Comparison of ENCODE assay signal across 23 cellular contexts in the genomic region with DNA sequence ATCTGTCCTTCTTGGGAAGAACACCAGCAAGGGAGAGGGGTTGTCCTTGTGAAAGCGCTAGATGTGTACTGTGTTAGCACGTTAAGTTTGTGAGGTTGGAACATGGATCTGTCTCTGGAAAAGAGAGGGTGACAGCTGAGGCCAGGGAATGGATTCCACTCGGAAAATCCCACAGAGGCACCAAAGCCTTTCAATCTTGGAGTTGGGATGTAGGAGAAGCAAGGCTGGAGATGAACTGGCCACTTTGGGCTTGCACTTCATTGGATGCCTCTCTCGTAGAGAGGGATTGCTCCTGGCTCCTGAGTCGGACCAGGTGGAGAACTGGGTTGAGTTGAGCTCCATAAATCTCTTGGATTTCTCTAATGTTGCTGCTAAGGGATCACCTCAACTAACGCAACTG.
A peak's percentile ranks its signal among the peaks of the same experiment; 100 is the strongest.
DNase-seq lines count a peak whose midpoint lies in the region; FAIRE-seq and TF ChIP-seq lines count a peak whose summit lies in the region.
"Had no signal": no experiment of that assay in that cellular context is flagged by ENCODE, and none has a peak within 500 bp of the region (broad histone marks: within the 10 kb centered on the region; RNA-seq: fewer than 3 reads in every experiment).

No MANE protein-coding gene starts in this region.

- TF ChIP-seq CTCF in colonic mucosa (IDR thresholded peaks at IDR 0.05) (no peak), osteocyte (IDR thresholded peaks at IDR 0.05) (no peak)

- peaks cover 3% of the 10 kb centered on the region for H3K4me1 Mint-ChIP-seq in activated CD4-positive, alpha-beta T cell treated with anti-CD3 and anti-CD28 coated beads, Interleukin-2, amount 10 ng/mL, durations not matched to agents 7 days and 5 days
- peaks cover 3% of the 10 kb centered on the region for H3K4me1 Mint-ChIP-seq in activated CD4-positive, alpha-beta T cell treated with anti-CD3 and anti-CD28 coated beads, Interleukin-2, amount 10 ng/mL, durations not matched to agents 24 days and 14 days
- H3K4me1 Mint-ChIP-seq in osteocyte (ENCODE audit: unreplicated experiment): no peaks in the 10 kb centered on the region

- no peak overlapping the region for H3K4me2 ChIP-seq in BLaER1
- H3K4me2 ChIP-seq: KMS-11 had no signal

- intact Hi-C loops in activated CD4-positive, alpha-beta T cell treated with anti-CD3 and anti-CD28 coated beads, Interleukin-2, amount 10 ng/mL, durations not matched to agents 24 days and 14 days (cut with micrococcal nuclease): no loop called here
- intact Hi-C loops in colonic mucosa (cut with DNase I): loop anchor here (10.0 kb wide), 1 partner anchor 543 kb away; no protein-coding TSS in a partner anchor

- CTCF ChIA-PET in activated CD4-positive, alpha-beta T cell treated with anti-CD3 and anti-CD28 coated beads, Interleukin-2, amount 10 ng/mL, durations not matched to agents 7 days and 5 days (lab: Charles Lee): interaction anchor here (0.6 to 1.6 kb wide), 2 partner anchors 229 to 435 kb away, joined by 3 to 4 read pairs; no protein-coding TSS in a partner anchor

- no peak overlapping the region for H3K27ac Mint-ChIP-seq in activated CD4-positive, alpha-beta T cell treated with anti-CD3 and anti-CD28 coated beads, Interleukin-2, amount 10 ng/mL, durations not matched to agents 7 days and 5 days
- no peak overlapping the region for H3K27ac Mint-ChIP-seq in activated CD4-positive, alpha-beta T cell treated with anti-CD3 and anti-CD28 coated beads, Interleukin-2, amount 10 ng/mL, durations not matched to agents 24 days and 14 days
- no peak overlapping the region for H3K27ac Mint-ChIP-seq in osteocyte (ENCODE audit: unreplicated experiment)
- H3K27ac Mint-ChIP-seq: CD8-positive, alpha-beta T cell had no signal

- no peaks in the 10 kb centered on the region for H3K27me3 ChIP-seq in BLaER1
- H3K27me3 ChIP-seq in colonic mucosa: no peaks in the 10 kb centered on the region

- H3K4me1 ChIP-seq in BLaER1 (peaks cover 10% of the 10 kb centered on the region), colonic mucosa (no peaks in the 10 kb centered on the region)

- H3K4me3 ChIP-seq in BLaER1 (no peak overlapping the region), colonic mucosa (no peak overlapping the region)
- H3K4me3 ChIP-seq: SK-N-MC had no signal

- POLR2A ChIA-PET in activated CD4-positive, alpha-beta T cell treated with anti-CD3 and anti-CD28 coated beads, Interleukin-2, amount 10 ng/mL, durations not matched to agents 7 days and 5 days (lab: Charles Lee): no interaction called here

- H3K9me3 Mint-ChIP-seq in activated CD4-positive, alpha-beta T cell treated with anti-CD3 and anti-CD28 coated beads, Interleukin-2, amount 10 ng/mL, durations not matched to agents 7 days and 5 days: no peaks in the 10 kb centered on the region
- H3K9me3 Mint-ChIP-seq in activated CD4-positive, alpha-beta T cell treated with anti-CD3 and anti-CD28 coated beads, Interleukin-2, amount 10 ng/mL, durations not matched to agents 24 days and 14 days: no peaks in the 10 kb centered on the region
- H3K9me3 Mint-ChIP-seq in osteocyte (ENCODE audit: unreplicated experiment): no peaks in the 10 kb centered on the region
- H3K9me3 Mint-ChIP-seq: CD8-positive, alpha-beta T cell had no signal

- no peaks in the 10 kb centered on the region for H4K20me1 ChIP-seq in BLaER1

- FAIRE-seq in GM19239 (lab: Jason Lieb, UNC): no peak

- peak; percentile 2 for DNase-seq in activated CD4-positive, alpha-beta T cell treated with anti-CD3 and anti-CD28 coated beads, Interleukin-2, amount 10 ng/mL, durations not matched to agents 7 days and 5 days
- DNase-seq in activated CD4-positive, alpha-beta T cell treated with anti-CD3 and anti-CD28 coated beads, Interleukin-2, amount 10 ng/mL, durations not matched to agents 24 days and 14 days: no peak
- DNase-seq in colonic mucosa: peak; percentile 7
- DNase-seq in osteocyte (ENCODE audit: extremely low spot score, unreplicated experiment): peak; percentile 36
- no peak for DNase-seq in OCI-M1 (lab: John Stamatoyannopoulos, UW)
- DNase-seq in GM19239 (ENCODE audit: insufficient read length, low spot score): no peak
- DNase-seq in retina: no peak
- DNase-seq: ACHN, C1 segment of cervical spinal cord, Calu3, GDM1, IMR-90, NCI-H1092 treated with DMSO at 0.1 percent for 48 hours, NCI-H1930, NCI-H226, NCI-H510A treated with DMSO at 0.1 percent for 48 hours, SHP77 treated with DMSO at 0.1 percent for 48 hours had no signal

- no peaks in the 10 kb centered on the region for H3K9me3 ChIP-seq in BLaER1
- no peaks in the 10 kb centered on the region for H3K9me3 ChIP-seq in colonic mucosa

- no peaks in the 10 kb centered on the region for H3K27me3 Mint-ChIP-seq in activated CD4-positive, alpha-beta T cell treated with anti-CD3 and anti-CD28 coated beads, Interleukin-2, amount 10 ng/mL, durations not matched to agents 7 days and 5 days
- H3K27me3 Mint-ChIP-seq in activated CD4-positive, alpha-beta T cell treated with anti-CD3 and anti-CD28 coated beads, Interleukin-2, amount 10 ng/mL, durations not matched to agents 24 days and 14 days: no peaks in the 10 kb centered on the region
- no peaks in the 10 kb centered on the region for H3K27me3 Mint-ChIP-seq in osteocyte (ENCODE audit: unreplicated experiment)

- H3K27ac ChIP-seq in BLaER1 (peak overlapping the region; percentile 49; the same call in 1 of the 2 replicates), colonic mucosa (no peak overlapping the region)
- H3K27ac ChIP-seq: 22Rv1, KMS-11, RWPE1, SK-N-MC had no signal

- no peak overlapping the region for H3K4me3 Mint-ChIP-seq in activated CD4-positive, alpha-beta T cell treated with anti-CD3 and anti-CD28 coated beads, Interleukin-2, amount 10 ng/mL, durations not matched to agents 7 days and 5 days
- no peak overlapping the region for H3K4me3 Mint-ChIP-seq in activated CD4-positive, alpha-beta T cell treated with anti-CD3 and anti-CD28 coated beads, Interleukin-2, amount 10 ng/mL, durations not matched to agents 24 days and 14 days
- H3K4me3 Mint-ChIP-seq in osteocyte (ENCODE audit: unreplicated experiment): no peak overlapping the region
- H3K4me3 Mint-ChIP-seq: CD8-positive, alpha-beta T cell had no signal

- peaks cover 3% of the 10 kb centered on the region for H3K36me3 Mint-ChIP-seq in activated CD4-positive, alpha-beta T cell treated with anti-CD3 and anti-CD28 coated beads, Interleukin-2, amount 10 ng/mL, durations not matched to agents 7 days and 5 days (ENCODE audit: low read depth)
- peaks cover 15% of the 10 kb centered on the region for H3K36me3 Mint-ChIP-seq in activated CD4-positive, alpha-beta T cell treated with anti-CD3 and anti-CD28 coated beads, Interleukin-2, amount 10 ng/mL, durations not matched to agents 24 days and 14 days (ENCODE audit: low read depth)
- H3K36me3 Mint-ChIP-seq in osteocyte (ENCODE audit: unreplicated experiment): peaks cover 14% of the 10 kb centered on the region

- no peak overlapping the region for H3K9ac ChIP-seq in BLaER1
- no peak overlapping the region for H3K9ac ChIP-seq in colonic mucosa (ENCODE audit: low read depth in 2 of 2, low read length in 2 of 2)
- H3K9ac ChIP-seq: KMS-11 had no signal

- H3K36me3 ChIP-seq in BLaER1 (peaks cover 76% of the 10 kb centered on the region), colonic mucosa (no peaks in the 10 kb centered on the region)

Comparison
In these comparisons a context has a peak if more than half of its experiments do, and no peak if none do; other contexts are left out.
1. DNase-seq: peak in activated CD4-positive, alpha-beta T cell treated with anti-CD3 and anti-CD28 coated beads, Interleukin-2, amount 10 ng/mL, durations not matched to agents 7 days and 5 days (single experiment), colonic mucosa (single experiment) and osteocyte (single experiment); none in activated CD4-positive, alpha-beta T cell treated with anti-CD3 and anti-CD28 coated beads, Interleukin-2, amount 10 ng/mL, durations not matched to agents 24 days and 14 days (single experiment), OCI-M1 (single experiment), GM19239 (single experiment) and retina (single experiment).